In genomic region chr12:52594237-52594636, GRCh38 we compare ENCODE assay signal across 4 cellular contexts. TPM values are rescaled to one million over a fixed set of nuclear protein-coding genes. Genes with fewer than 3 reads are reported as not detected.
"Had no signal": no experiment of that assay in that cellular context is flagged by ENCODE, and none has a peak within 500 bp of the region (broad histone marks: within the 10 kb centered on the region; RNA-seq: fewer than 3 reads in every experiment).

No MANE protein-coding gene starts in this region.

RNA-seq across cellular contexts. Expression of gene KRT72, which starts 7.0 kb away (rescaled TPM):
- total RNA-seq: LHCN-M2, M059J, MCF 10A, NCI-H460 had no signal

RNA-seq across cellular contexts. Expression of gene KRT74, which starts 20.6 kb away (rescaled TPM):
- total RNA-seq: LHCN-M2, M059J, MCF 10A, NCI-H460 had no signal

RNA-seq across cellular contexts. Expression of gene KRT73, which starts 24.1 kb away (rescaled TPM):
- total RNA-seq: LHCN-M2, M059J, MCF 10A, NCI-H460 had no signal

RNA-seq across cellular contexts. Expression of gene KRT71, which starts 41.3 kb away (rescaled TPM):
- total RNA-seq: LHCN-M2, M059J, MCF 10A, NCI-H460 had no signal

RNA-seq across cellular contexts. Expression of gene KRT2, which starts 57.8 kb away (rescaled TPM):
- total RNA-seq: LHCN-M2, M059J, MCF 10A, NCI-H460 had no signal
